ENCODE assay signal across 2 cellular contexts in the genomic region with DNA sequence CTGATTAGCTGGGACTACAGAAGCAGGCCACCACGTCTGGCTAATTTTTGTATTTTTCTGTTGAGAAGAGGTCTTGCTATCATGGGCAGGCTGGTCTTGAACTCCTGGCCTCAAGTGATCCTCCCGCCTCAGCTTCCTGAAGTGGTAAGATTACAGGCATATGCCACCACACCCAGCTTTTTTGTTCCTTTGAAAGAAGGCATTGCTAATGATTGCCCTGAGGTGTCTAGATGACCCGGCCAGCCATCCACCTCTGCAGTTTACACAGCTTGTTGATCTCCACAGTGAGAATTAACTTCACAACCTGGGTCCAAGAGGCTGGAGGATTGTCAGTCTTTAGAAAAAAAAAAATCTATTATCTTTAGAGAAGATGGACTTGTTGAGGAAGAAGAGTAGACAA.
TF ChIP-seq lines count a peak whose summit lies in the region.

No MANE protein-coding gene starts in this region.

TF ChIP-seq in A549, 52 proteins besides CTCF, POLR2A, EP300 and RAD21 (continued from another document):
- TF ChIP-seq, protein P1, sequence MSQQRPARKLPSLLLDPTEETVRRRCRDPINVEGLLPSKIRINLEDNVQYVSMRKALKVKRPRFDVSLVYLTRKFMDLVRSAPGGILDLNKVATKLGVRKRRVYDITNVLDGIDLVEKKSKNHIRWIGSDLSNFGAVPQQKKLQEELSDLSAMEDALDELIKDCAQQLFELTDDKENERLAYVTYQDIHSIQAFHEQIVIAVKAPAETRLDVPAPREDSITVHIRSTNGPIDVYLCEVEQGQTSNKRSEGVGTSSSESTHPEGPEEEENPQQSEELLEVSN (IDR thresholded peaks at IDR 0.05; ENCODE audit: borderline replicate concordance, low read depth): peak; percentile 32; the same call in 1 of the 2 replicates
- no peak for TF ChIP-seq NFE2L2 (conservative IDR thresholded peaks at IDR 0.05; ENCODE audit: low read length)
- TF ChIP-seq, protein P2, sequence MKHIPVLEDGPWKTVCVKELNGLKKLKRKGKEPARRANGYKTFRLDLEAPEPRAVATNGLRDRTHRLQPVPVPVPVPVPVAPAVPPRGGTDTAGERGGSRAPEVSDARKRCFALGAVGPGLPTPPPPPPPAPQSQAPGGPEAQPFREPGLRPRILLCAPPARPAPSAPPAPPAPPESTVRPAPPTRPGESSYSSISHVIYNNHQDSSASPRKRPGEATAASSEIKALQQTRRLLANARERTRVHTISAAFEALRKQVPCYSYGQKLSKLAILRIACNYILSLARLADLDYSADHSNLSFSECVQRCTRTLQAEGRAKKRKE (CRISPR knock-in tag; IDR thresholded peaks at IDR 0.05; ENCODE audit: low read depth): peak; percentile 70; the same call in 1 of the 2 replicates
- no peak for TF ChIP-seq SMC3 (IDR thresholded peaks at IDR 0.05)
- TF ChIP-seq, protein P3, sequence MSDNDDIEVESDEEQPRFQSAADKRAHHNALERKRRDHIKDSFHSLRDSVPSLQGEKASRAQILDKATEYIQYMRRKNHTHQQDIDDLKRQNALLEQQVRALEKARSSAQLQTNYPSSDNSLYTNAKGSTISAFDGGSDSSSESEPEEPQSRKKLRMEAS (IDR thresholded peaks at IDR 0.05): peak; percentile 27; the same call in 1 of the 2 replicates
- no peak for TF ChIP-seq ESRRA (IDR thresholded peaks at IDR 0.05; ENCODE audit: borderline replicate concordance, low read length)
- no peak for TF ChIP-seq SREBF2 (IDR thresholded peaks at IDR 0.05)
- no peak for TF ChIP-seq ZFP36 (IDR thresholded peaks at IDR 0.05; ENCODE audit: borderline replicate concordance, partially characterized antibody)
- no peak for TF ChIP-seq FOSL2 (IDR thresholded peaks at IDR 0.05)
- TF ChIP-seq FOSL2 (CRISPR knock-in tag; IDR thresholded peaks at IDR 0.05): no peak
- no peak for TF ChIP-seq GATA3 (IDR thresholded peaks at IDR 0.05; ENCODE audit: borderline replicate concordance)
- TF ChIP-seq RNF2 (IDR thresholded peaks at IDR 0.05; ENCODE audit: borderline replicate concordance, low read depth): no peak
- TF ChIP-seq HEYL (CRISPR knock-in tag; IDR thresholded peaks at IDR 0.05): no peak
- TF ChIP-seq, protein P4, sequence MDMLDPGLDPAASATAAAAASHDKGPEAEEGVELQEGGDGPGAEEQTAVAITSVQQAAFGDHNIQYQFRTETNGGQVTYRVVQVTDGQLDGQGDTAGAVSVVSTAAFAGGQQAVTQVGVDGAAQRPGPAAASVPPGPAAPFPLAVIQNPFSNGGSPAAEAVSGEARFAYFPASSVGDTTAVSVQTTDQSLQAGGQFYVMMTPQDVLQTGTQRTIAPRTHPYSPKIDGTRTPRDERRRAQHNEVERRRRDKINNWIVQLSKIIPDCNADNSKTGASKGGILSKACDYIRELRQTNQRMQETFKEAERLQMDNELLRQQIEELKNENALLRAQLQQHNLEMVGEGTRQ (IDR thresholded peaks at IDR 0.05): no peak
- TF ChIP-seq KDM5A (IDR thresholded peaks at IDR 0.05): no peak
- TF ChIP-seq, protein P5, sequence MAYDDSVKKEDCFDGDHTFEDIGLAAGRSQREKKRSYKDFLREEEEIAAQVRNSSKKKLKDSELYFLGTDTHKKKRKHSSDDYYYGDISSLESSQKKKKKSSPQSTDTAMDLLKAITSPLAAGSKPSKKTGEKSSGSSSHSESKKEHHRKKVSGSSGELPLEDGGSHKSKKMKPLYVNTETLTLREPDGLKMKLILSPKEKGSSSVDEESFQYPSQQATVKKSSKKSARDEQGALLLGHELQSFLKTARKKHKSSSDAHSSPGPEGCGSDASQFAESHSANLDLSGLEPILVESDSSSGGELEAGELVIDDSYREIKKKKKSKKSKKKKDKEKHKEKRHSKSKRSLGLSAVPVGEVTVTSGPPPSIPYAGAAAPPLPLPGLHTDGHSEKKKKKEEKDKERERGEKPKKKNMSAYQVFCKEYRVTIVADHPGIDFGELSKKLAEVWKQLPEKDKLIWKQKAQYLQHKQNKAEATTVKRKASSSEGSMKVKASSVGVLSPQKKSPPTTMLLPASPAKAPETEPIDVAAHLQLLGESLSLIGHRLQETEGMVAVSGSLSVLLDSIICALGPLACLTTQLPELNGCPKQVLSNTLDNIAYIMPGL (CRISPR knock-in tag; IDR thresholded peaks at IDR 0.05; ENCODE audit: borderline replicate concordance): no peak
- no peak for TF ChIP-seq RARB (CRISPR knock-in tag; IDR thresholded peaks at IDR 0.05)

TF ChIP-seq in HCT116, 20 proteins besides CTCF, POLR2A, EP300 and RAD21 (continued from another document):
- TF ChIP-seq, protein P6, sequence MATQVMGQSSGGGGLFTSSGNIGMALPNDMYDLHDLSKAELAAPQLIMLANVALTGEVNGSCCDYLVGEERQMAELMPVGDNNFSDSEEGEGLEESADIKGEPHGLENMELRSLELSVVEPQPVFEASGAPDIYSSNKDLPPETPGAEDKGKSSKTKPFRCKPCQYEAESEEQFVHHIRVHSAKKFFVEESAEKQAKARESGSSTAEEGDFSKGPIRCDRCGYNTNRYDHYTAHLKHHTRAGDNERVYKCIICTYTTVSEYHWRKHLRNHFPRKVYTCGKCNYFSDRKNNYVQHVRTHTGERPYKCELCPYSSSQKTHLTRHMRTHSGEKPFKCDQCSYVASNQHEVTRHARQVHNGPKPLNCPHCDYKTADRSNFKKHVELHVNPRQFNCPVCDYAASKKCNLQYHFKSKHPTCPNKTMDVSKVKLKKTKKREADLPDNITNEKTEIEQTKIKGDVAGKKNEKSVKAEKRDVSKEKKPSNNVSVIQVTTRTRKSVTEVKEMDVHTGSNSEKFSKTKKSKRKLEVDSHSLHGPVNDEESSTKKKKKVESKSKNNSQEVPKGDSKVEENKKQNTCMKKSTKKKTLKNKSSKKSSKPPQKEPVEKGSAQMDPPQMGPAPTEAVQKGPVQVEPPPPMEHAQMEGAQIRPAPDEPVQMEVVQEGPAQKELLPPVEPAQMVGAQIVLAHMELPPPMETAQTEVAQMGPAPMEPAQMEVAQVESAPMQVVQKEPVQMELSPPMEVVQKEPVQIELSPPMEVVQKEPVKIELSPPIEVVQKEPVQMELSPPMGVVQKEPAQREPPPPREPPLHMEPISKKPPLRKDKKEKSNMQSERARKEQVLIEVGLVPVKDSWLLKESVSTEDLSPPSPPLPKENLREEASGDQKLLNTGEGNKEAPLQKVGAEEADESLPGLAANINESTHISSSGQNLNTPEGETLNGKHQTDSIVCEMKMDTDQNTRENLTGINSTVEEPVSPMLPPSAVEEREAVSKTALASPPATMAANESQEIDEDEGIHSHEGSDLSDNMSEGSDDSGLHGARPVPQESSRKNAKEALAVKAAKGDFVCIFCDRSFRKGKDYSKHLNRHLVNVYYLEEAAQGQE (IDR thresholded peaks at IDR 0.05; ENCODE audit: low read depth): no peak
- TF ChIP-seq YY1 (IDR thresholded peaks at IDR 0.05; ENCODE audit: extremely low read depth, insufficient replicate concordance, low read depth, low read length): no peak
